15 cellular contexts compared by ENCODE assay signal in the genomic region with DNA sequence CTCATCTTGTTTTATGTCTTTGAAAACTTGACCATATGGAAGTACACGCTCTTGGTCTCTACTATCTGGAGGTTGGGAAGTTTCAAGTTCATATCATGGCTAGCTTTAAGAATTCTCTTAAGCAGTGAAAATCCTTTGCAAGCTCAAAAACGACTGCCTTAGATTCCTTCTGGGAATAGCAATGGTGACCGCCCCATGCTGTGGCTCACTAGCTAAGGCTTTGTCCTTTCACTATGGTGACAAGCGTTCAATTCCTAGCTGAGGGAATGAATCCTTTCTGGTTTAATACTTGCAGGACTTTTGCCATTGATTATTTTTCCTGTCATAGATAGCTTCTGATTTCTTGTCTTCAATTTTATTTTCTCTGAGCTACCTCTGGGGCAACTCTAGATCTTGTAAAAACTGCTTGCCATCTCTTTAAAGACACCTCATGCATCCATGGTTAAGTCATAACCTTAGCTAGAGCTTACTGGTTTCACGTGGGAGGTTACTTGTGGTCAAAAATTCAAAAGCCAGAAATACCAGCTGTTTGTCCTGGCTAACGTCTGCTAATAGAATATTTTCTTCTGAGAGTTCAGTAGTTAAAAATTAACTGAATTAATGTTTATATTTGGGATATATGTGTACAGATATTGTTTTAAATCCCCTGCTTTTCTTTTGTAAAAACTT.
DNase-seq lines count a peak whose midpoint lies in the region; ATAC-seq, FAIRE-seq and TF ChIP-seq lines count a peak whose summit lies in the region.
"Had no signal": no experiment of that assay in that cellular context is flagged by ENCODE, and none has a peak within 500 bp of the region (broad histone marks: within the 10 kb centered on the region; RNA-seq: fewer than 3 reads in every experiment).

No MANE protein-coding gene starts in this region.

- no peak overlapping the region for H3K27ac Mint-ChIP-seq in stimulated activated effector memory CD8-positive, alpha-beta T cell treated with anti-CD3 and anti-CD28 coated beads, Interleukin-12 subunit alpha, Interleukin-12 subunit beta, amount 100 ng/mL, for 72 hours
- no peak overlapping the region for H3K27ac Mint-ChIP-seq in CD8-positive, alpha-beta T cell
- H3K27ac Mint-ChIP-seq: activated CD4-positive, alpha-beta memory T cell treated with anti-CD3 and anti-CD28 coated beads for 36 hours; activated T-helper 17 cell treated with anti-CD3 and anti-CD28 coated beads, Interleukin-2, amount 50 U/mL, for 72 hours had no signal

- DNase-seq in H54 (ENCODE audit: insufficient read length, low spot score), result no peak
- peak; percentile 6 for DNase-seq in KBM-7
- DNase-seq in epithelial cell of esophagus (ENCODE audit: low read depth), result peak; percentile 12
- no peak for DNase-seq in stimulated activated effector memory CD8-positive, alpha-beta T cell treated with anti-CD3 and anti-CD28 coated beads, Interleukin-12 subunit alpha, Interleukin-12 subunit beta, amount 100 ng/mL, for 72 hours (ENCODE audit: low spot score in 2 of 2)
- no peak for DNase-seq in CD8-positive, alpha-beta T cell
- DNase-seq in transverse colon, result no peak
- DNase-seq: activated CD4-positive, alpha-beta memory T cell treated with anti-CD3 and anti-CD28 coated beads for 36 hours; body of pancreas; Calu3; left lung; NCI-H1092 treated with DMSO at 0.1 percent for 48 hours had no signal

- POLR2A ChIA-PET in CD8-positive, alpha-beta T cell (lab: Charles Lee), result no interaction called here

- H3K36me3 Mint-ChIP-seq in stimulated activated effector memory CD8-positive, alpha-beta T cell treated with anti-CD3 and anti-CD28 coated beads, Interleukin-12 subunit alpha, Interleukin-12 subunit beta, amount 100 ng/mL, for 72 hours, result no peaks in the 10 kb centered on the region
- H3K36me3 Mint-ChIP-seq in CD8-positive, alpha-beta T cell, result no peaks in the 10 kb centered on the region

- no peak overlapping the region for H3K27ac ChIP-seq in CD8-positive, alpha-beta T cell (ENCODE audit: low read depth, low read length)
- no peak overlapping the region for H3K27ac ChIP-seq in transverse colon
- H3K27ac ChIP-seq: body of pancreas, left lung, neutrophil, thoracic aorta had no signal

- no peak overlapping the region for H3K4me3 ChIP-seq in epithelial cell of esophagus (ENCODE audit: low read length)
- no peak overlapping the region for H3K4me3 ChIP-seq in CD8-positive, alpha-beta T cell (ENCODE audit: low read depth, low read length)
- no peak overlapping the region for H3K4me3 ChIP-seq in transverse colon
- H3K4me3 ChIP-seq: body of pancreas, left lung, thoracic aorta had no signal

- H3K36me3 ChIP-seq in CD8-positive, alpha-beta T cell (ENCODE audit: insufficient read depth, low read length), result no peaks in the 10 kb centered on the region
- H3K36me3 ChIP-seq in transverse colon, result no peaks in the 10 kb centered on the region
- H3K36me3 ChIP-seq: left lung, neutrophil, thoracic aorta had no signal

- CTCF ChIA-PET in CD8-positive, alpha-beta T cell (lab: Charles Lee), result no interaction called here

- in situ Hi-C loops in KBM-7 (cut with MboI; ENCODE audit: low pct_unique_long_range_greater_than_20kb, low sequenced_read_pairs), result no loop called here
- in situ Hi-C loops in transverse colon (cut with MboI; ENCODE audit: low pct_ligation_motif_present in 1 of 4, low pct_unique_long_range_greater_than_20kb in 1 of 4, low sequenced_read_pairs in 3 of 4), result no loop called here

- no peaks in the 10 kb centered on the region for H3K27me3 Mint-ChIP-seq in CD8-positive, alpha-beta T cell (ENCODE audit: low read depth)
- H3K27me3 Mint-ChIP-seq: activated CD4-positive, alpha-beta memory T cell treated with anti-CD3 and anti-CD28 coated beads for 36 hours; activated T-helper 17 cell treated with anti-CD3 and anti-CD28 coated beads, Interleukin-2, amount 50 U/mL, for 72 hours had no signal

- no peak for TF ChIP-seq POLR2A in H54 (IDR thresholded peaks at IDR 0.05; ENCODE audit: low read depth, low read length)
- no peak for TF ChIP-seq POLR2A in transverse colon (IDR thresholded peaks at IDR 0.05)

- no peaks in the 10 kb centered on the region for H3K27me3 ChIP-seq in CD8-positive, alpha-beta T cell (ENCODE audit: insufficient read depth, low read length)
- H3K27me3 ChIP-seq in transverse colon, result no peaks in the 10 kb centered on the region
- H3K27me3 ChIP-seq: body of pancreas, left lung, neutrophil had no signal

- TF ChIP-seq EP300 in transverse colon (IDR thresholded peaks at IDR 0.05; ENCODE audit: low read depth), result no peak

- H3K9me3 ChIP-seq in CD8-positive, alpha-beta T cell (ENCODE audit: low read length), result no peaks in the 10 kb centered on the region
- peaks cover 0 to 9% of the 10 kb centered on the region in 2 donors for H3K9me3 ChIP-seq in transverse colon
- H3K9me3 ChIP-seq: body of pancreas, neutrophil, thoracic aorta had no signal

- H3K4me3 Mint-ChIP-seq in stimulated activated effector memory CD8-positive, alpha-beta T cell treated with anti-CD3 and anti-CD28 coated beads, Interleukin-12 subunit alpha, Interleukin-12 subunit beta, amount 100 ng/mL, for 72 hours, result no peak overlapping the region
- H3K4me3 Mint-ChIP-seq in CD8-positive, alpha-beta T cell, result no peak overlapping the region
- H3K4me3 Mint-ChIP-seq: activated CD4-positive, alpha-beta memory T cell treated with anti-CD3 and anti-CD28 coated beads for 36 hours; activated T-helper 17 cell treated with anti-CD3 and anti-CD28 coated beads, Interleukin-2, amount 50 U/mL, for 72 hours had no signal

- H3K9me3 Mint-ChIP-seq in stimulated activated effector memory CD8-positive, alpha-beta T cell treated with anti-CD3 and anti-CD28 coated beads, Interleukin-12 subunit alpha, Interleukin-12 subunit beta, amount 100 ng/mL, for 72 hours, result peaks cover 14% of the 10 kb centered on the region
- H3K9me3 Mint-ChIP-seq in CD8-positive, alpha-beta T cell, result peaks cover 8% of the 10 kb centered on the region

- peak; percentile 6 for FAIRE-seq in H54 (lab: Jason Lieb, UNC)

- peak; percentile 61 for ATAC-seq in stimulated activated effector memory CD8-positive, alpha-beta T cell treated with anti-CD3 and anti-CD28 coated beads, Interleukin-12 subunit alpha, Interleukin-12 subunit beta, amount 100 ng/mL, for 72 hours
- no peak for ATAC-seq in CD8-positive, alpha-beta T cell
- no peak for ATAC-seq in GM18907 (IDR thresholded peaks at IDR 0.05; ENCODE audit: unreplicated experiment)
- ATAC-seq: activated T-helper 17 cell treated with anti-CD3 and anti-CD28 coated beads, Interleukin-2, amount 50 U/mL, for 72 hours; body of pancreas; left lung had no signal

- peaks cover 5% of the 10 kb centered on the region for H3K4me1 Mint-ChIP-seq in stimulated activated effector memory CD8-positive, alpha-beta T cell treated with anti-CD3 and anti-CD28 coated beads, Interleukin-12 subunit alpha, Interleukin-12 subunit beta, amount 100 ng/mL, for 72 hours
- no peaks in the 10 kb centered on the region for H3K4me1 Mint-ChIP-seq in CD8-positive, alpha-beta T cell (ENCODE audit: low read depth)
- H3K4me1 Mint-ChIP-seq: activated T-helper 17 cell treated with anti-CD3 and anti-CD28 coated beads, Interleukin-2, amount 50 U/mL, for 72 hours had no signal

- TF ChIP-seq CTCF in epithelial cell of esophagus (IDR thresholded peaks at IDR 0.05; ENCODE audit: insufficient read depth, low read depth, low read length, missing control alignments) (no peak), transverse colon (IDR thresholded peaks at IDR 0.05) (no peak)
- no peak for TF ChIP-seq CTCF in CD8-positive, alpha-beta T cell (IDR thresholded peaks at IDR 0.05)

- H3K4me1 ChIP-seq in CD8-positive, alpha-beta T cell (ENCODE audit: insufficient read depth, low read length), result no peaks in the 10 kb centered on the region
- H3K4me1 ChIP-seq in transverse colon, result no peaks in the 10 kb centered on the region
- H3K4me1 ChIP-seq: body of pancreas, left lung had no signal

- intact Hi-C loops in CD8-positive, alpha-beta T cell (cut with DNase I, micrococcal nuclease), result no loop called here
- intact Hi-C loops in transverse colon (cut with DNase I; ENCODE audit: low total_unique reads), result no loop called here

- 56 to 63% methylated on average over 6 of the region's 6 CpGs for WGBS in transverse colon (ENCODE audit: low coverage in 1 of 2), 2 donors

Comparison
In these comparisons a context has a peak if more than half of its experiments do, and no peak if none do; other contexts are left out.
1. DNase-seq: peak in KBM-7 (single experiment) and epithelial cell of esophagus (single experiment); none in H54 (single experiment), stimulated activated effector memory CD8-positive, alpha-beta T cell treated with anti-CD3 and anti-CD28 coated beads, Interleukin-12 subunit alpha, Interleukin-12 subunit beta, amount 100 ng/mL, for 72 hours (0 of 2), CD8-positive, alpha-beta T cell (0 of 7) and transverse colon (single experiment).